11 cellular contexts compared by ENCODE assay signal in the genomic region with DNA sequence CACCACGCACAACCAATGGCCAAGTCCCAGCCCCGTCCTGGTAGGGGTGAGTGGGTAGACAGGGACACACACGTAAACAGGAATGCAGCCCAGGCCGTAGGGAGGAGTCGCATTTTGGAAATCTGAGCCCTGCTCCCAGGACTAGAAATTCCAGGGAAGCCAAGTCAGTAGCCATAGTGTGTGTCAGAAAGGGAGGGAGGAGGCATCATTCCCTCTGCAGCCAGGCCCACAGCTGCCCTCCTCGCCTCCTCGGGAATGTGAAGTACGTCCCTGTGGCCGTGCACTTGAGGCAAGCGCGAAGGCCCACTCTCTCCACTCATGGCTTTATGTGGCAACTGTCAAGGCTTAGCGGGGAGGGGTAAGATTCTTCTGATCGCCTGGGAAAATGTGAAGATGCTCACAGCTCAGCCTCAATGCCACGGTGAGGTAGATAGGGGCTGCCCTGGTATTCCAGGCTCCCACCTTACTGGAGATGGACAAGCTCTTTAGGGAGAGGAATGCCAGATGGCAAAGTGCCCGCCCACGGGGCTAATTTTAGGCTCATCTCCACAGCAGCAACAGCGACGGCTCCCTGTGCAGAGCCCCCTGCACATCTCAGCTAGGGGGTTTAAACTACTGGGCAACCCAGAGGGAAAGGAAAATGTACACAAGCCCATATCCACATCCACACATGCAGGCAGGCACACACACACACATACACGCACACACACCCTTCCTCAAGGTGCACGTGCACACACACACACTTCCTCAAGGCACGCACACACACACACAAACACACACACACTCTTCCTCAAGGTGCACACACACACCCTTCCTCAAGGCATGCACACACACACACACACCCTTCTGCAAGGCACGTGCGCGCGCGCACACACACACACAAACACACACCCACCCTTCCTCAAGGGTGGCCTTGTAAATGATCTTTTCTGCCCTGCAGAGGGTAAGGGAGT.
A peak's percentile ranks its signal among the peaks of the same experiment; 100 is the strongest.
DNase-seq lines count a peak whose midpoint lies in the region; ATAC-seq and TF ChIP-seq lines count a peak whose summit lies in the region.
"Had no signal": no experiment of that assay in that cellular context is flagged by ENCODE, and none has a peak within 500 bp of the region (broad histone marks: within the 10 kb centered on the region; RNA-seq: fewer than 3 reads in every experiment).

No MANE protein-coding gene starts in this region.

- WGBS in esophagus muscularis mucosa = 57% methylated on average over 23 of the region's 26 CpGs

- H3K27me3 ChIP-seq in esophagus muscularis mucosa = no peaks in the 10 kb centered on the region

- peak overlapping the region; percentile 91 to 97 (median 94) for H3K27ac ChIP-seq in esophagus muscularis mucosa (replicated peaks in 1 of 4)

- no peak for TF ChIP-seq CTCF in esophagus muscularis mucosa (IDR thresholded peaks at IDR 0.05)

- H3K4me1 ChIP-seq in esophagus muscularis mucosa = peaks cover 92 to 100% (median 99%) of the 10 kb centered on the region in 4 donors

- no peaks in the 10 kb centered on the region for H3K9me3 ChIP-seq in esophagus muscularis mucosa

- ATAC-seq in HG03432 (IDR thresholded peaks at IDR 0.05; ENCODE audit: unreplicated experiment) (no peak), GM21717 (IDR thresholded peaks at IDR 0.05; ENCODE audit: unreplicated experiment) (no peak)

- peak overlapping the region in 1 of 4 donors; percentile 2 for H3K4me3 ChIP-seq in esophagus muscularis mucosa

- intact Hi-C loops in esophagus muscularis mucosa (cut with DNase I) = no loop called here

- peak; percentile 34 for TF ChIP-seq EP300 in esophagus muscularis mucosa (IDR thresholded peaks at IDR 0.05)

- H3K36me3 ChIP-seq in esophagus muscularis mucosa = peaks cover 0 to 2% (median 0%) of the 10 kb centered on the region in 4 donors

- DNase-seq in AG20443 (ENCODE audit: low spot score) (peak; percentile 58), NCI-H2171 treated with DMSO at 0.1 percent for 48 hours (lab: John Stamatoyannopoulos, UW) (peak; percentile 57), esophagus muscularis mucosa (ENCODE audit: extremely low spot score) (no peak), myocyte (ENCODE audit: low read depth) (peak; percentile 91), erythroblast (lab: John Stamatoyannopoulos, UW) (no peak)
- no peak for DNase-seq in stimulated activated CD8-positive, alpha-beta memory T cell treated with anti-CD3 and anti-CD28 coated beads, Interleukin-4, amount 100 ng/mL, for 48 hours
- DNase-seq: dermis blood vessel endothelial cell, NCI-H2081, RPMI8226 had no signal

- TF ChIP-seq POLR2A in esophagus muscularis mucosa (IDR thresholded peaks at IDR 0.05; ENCODE audit: low read depth) (no peak), erythroblast (IDR thresholded peaks at IDR 0.05; ENCODE audit: low read length) (no peak)

Comparison
In these comparisons a context has a peak if more than half of its experiments do, and no peak if none do; other contexts are left out.
1. DNase-seq: peak in AG20443 (single experiment), NCI-H2171 treated with DMSO at 0.1 percent for 48 hours (single experiment) and myocyte (single experiment); none in esophagus muscularis mucosa (single experiment), erythroblast (0 of 2) and stimulated activated CD8-positive, alpha-beta memory T cell treated with anti-CD3 and anti-CD28 coated beads, Interleukin-4, amount 100 ng/mL, for 48 hours (single experiment).